16 cellular contexts compared by ENCODE assay signal in genomic region chr1:211183924-211184323, GRCh38. TPM values are rescaled to one million over a fixed set of nuclear protein-coding genes. Genes with fewer than 3 reads are reported as not detected.
A peak's percentile ranks its signal among the peaks of the same experiment; 100 is the strongest.
DNase-seq lines count a peak whose midpoint lies in the region; ATAC-seq and TF ChIP-seq lines count a peak whose summit lies in the region.
"Had no signal": no experiment of that assay in that cellular context is flagged by ENCODE, and none has a peak within 500 bp of the region (broad histone marks: within the 10 kb centered on the region; RNA-seq: fewer than 3 reads in every experiment).

No MANE protein-coding gene starts in this region.

- DNase-seq in DMS 273 treated with DMSO at 0.1 percent for 48 hours (lab: John Stamatoyannopoulos, UW) (peak; percentile 89), LHCN-M2 (ENCODE audit: low read depth) (peak; percentile 73), epithelial cell of esophagus (ENCODE audit: low read depth) (peak; percentile 21), renal cortical epithelial cell (ENCODE audit: low read depth) (peak; percentile 4), A172 (ENCODE audit: low spot score) (no peak), NCI-H226 (no peak)
- DNase-seq: C1 segment of cervical spinal cord, COR-L47, NCI-H1417, NCI-H2029 treated with DMSO at 0.1 percent for 48 hours, NCI-H2227 treated with DMSO at 0.1 percent for 48 hours, PC-9, T-cell had no signal

- ATAC-seq in GM21825 (IDR thresholded peaks at IDR 0.05; ENCODE audit: unreplicated experiment): no peak
- ATAC-seq: Right ventricle myocardium inferior, T-cell had no signal

- H3K4me3 ChIP-seq in epithelial cell of esophagus (ENCODE audit: low read length): no peak overlapping the region
- H3K4me3 ChIP-seq: PC-9, SK-N-MC had no signal

- TF ChIP-seq CTCF in epithelial cell of esophagus (IDR thresholded peaks at IDR 0.05; ENCODE audit: insufficient read depth, low read depth, low read length, missing control alignments): no peak

RNA-seq across cellular contexts. Expression of gene KCNH1, which starts 50.0 kb away (rescaled TPM):
- total RNA-seq in LHCN-M2 (2014; rRNA removed): 6.0 and 7.5 TPM in 2 replicates
- polyA plus RNA-seq in LHCN-M2 (2012): 6.6 TPM
- total RNA-seq in renal cortical epithelial cell: 7.1 and 18.3 TPM in 2 replicates
- total RNA-seq in A172 (2014; rRNA removed; shearing (Covaris generic)): 5.3 and 6.9 TPM in 2 replicates
- total RNA-seq: PC-9, Right ventricle myocardium inferior, T-cell had no signal

Comparison
In these comparisons a context has a peak if more than half of its experiments do, and no peak if none do; other contexts are left out.
1. DNase-seq: peak in DMS 273 treated with DMSO at 0.1 percent for 48 hours (single experiment), LHCN-M2 (single experiment), epithelial cell of esophagus (single experiment) and renal cortical epithelial cell (single experiment); none in A172 (single experiment) and NCI-H226 (single experiment).